ENCODE assay signal across 9 cellular contexts in the genomic region with DNA sequence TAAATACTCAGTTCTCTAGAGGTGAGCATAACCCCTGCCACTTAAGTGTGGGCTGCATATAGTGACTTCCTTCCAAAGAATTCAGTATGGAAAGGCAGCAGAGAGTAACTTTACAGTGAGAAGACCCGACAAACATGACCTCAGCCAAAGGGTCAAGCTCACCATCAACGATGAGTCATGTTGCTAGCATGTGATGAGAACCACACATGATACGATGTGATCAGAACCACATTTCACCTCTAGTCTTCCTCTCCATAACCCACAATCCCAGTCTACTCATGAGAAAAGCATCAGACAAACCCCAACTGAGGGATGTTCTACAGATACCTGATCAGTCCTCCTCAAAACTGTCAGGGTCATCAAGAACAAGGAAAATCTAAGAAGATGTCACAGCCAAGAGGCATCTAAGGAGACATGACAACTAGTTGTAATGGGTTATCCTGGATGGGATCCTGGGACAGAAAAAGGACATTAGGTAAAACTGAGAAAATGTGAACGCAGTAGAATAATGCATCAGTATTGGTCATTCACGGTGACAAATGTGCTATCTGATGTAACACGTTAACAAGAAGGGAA. TPM values are rescaled to one million over a fixed set of nuclear protein-coding genes. Genes with fewer than 3 reads are reported as not detected.
DNase-seq lines count a peak whose midpoint lies in the region; ATAC-seq and TF ChIP-seq lines count a peak whose summit lies in the region.
"Had no signal": no experiment of that assay in that cellular context is flagged by ENCODE, and none has a peak within 500 bp of the region (broad histone marks: within the 10 kb centered on the region; RNA-seq: fewer than 3 reads in every experiment).

No MANE protein-coding gene starts in this region.

- no peaks in the 10 kb centered on the region for H3K27me3 ChIP-seq in GM23248 (replicated peaks; ENCODE audit: insufficient read depth)
- no peaks in the 10 kb centered on the region for H3K27me3 ChIP-seq in esophagus muscularis mucosa

- TF ChIP-seq POLR2A in esophagus muscularis mucosa (IDR thresholded peaks at IDR 0.05; ENCODE audit: low read depth) = no peak

- DNase-seq in A172 (ENCODE audit: low spot score) (peak; percentile 80), GM23248 (peak; percentile 93), SW 1271 (lab: John Stamatoyannopoulos, UW) (peak; percentile 16 to 19), fibroblast of pulmonary artery (ENCODE audit: low read depth) (peak; percentile 70), pons (ENCODE audit: low spot score) (no peak), esophagus muscularis mucosa (ENCODE audit: extremely low spot score) (no peak)
- no peak for DNase-seq in stimulated activated CD4-positive, alpha-beta T cell treated with anti-CD3 and anti-CD28 coated beads, Interleukin-12 subunit alpha, Interleukin-12 subunit beta, amount 100 ng/mL, for 4 hours
- DNase-seq: NCI-H2029 treated with DMSO at 0.1 percent for 48 hours had no signal

- H3K4me2 ChIP-seq in GM23248 (ENCODE audit: unreplicated experiment) = peak overlapping the region; percentile 24

- no peak for TF ChIP-seq EP300 in esophagus muscularis mucosa (IDR thresholded peaks at IDR 0.05)

- in situ Hi-C loops in GM23248 (cut with MboI) = no loop called here

- H3F3A ChIP-seq in GM23248 (ENCODE audit: insufficient read depth) = peaks cover 34% of the 10 kb centered on the region

- H3K9me3 ChIP-seq in GM23248 (ENCODE audit: low read depth) = no peaks in the 10 kb centered on the region
- no peaks in the 10 kb centered on the region for H3K9me3 ChIP-seq in esophagus muscularis mucosa

- H3K27ac ChIP-seq in GM23248 = peak overlapping the region; percentile 79
- no peak overlapping the region for H3K27ac ChIP-seq in esophagus muscularis mucosa (replicated peaks in 1 of 4)

- H2AFZ ChIP-seq in GM23248 = no peak overlapping the region

- H4K20me1 ChIP-seq in GM23248 (ENCODE audit: insufficient read depth) = no peaks in the 10 kb centered on the region

- H3K4me1 ChIP-seq in GM23248 (ENCODE audit: insufficient read depth) = peaks cover 41% of the 10 kb centered on the region
- peaks cover 52 to 67% (median 62%) of the 10 kb centered on the region in 4 donors for H3K4me1 ChIP-seq in esophagus muscularis mucosa

- H3K4me3 ChIP-seq in GM23248 (no peak overlapping the region), fibroblast of pulmonary artery (replicated peaks; ENCODE audit: low read depth, low read length) (no peak overlapping the region), esophagus muscularis mucosa (no peak overlapping the region)

- intact Hi-C loops in esophagus muscularis mucosa (cut with DNase I) = no loop called here

- ATAC-seq in GM18511 (IDR thresholded peaks at IDR 0.05; ENCODE audit: unreplicated experiment) = no peak

- H3K79me2 ChIP-seq in GM23248 (ENCODE audit: insufficient read depth) = no peaks in the 10 kb centered on the region

- 34 to 35% methylated on average over 6 of the region's 6 CpGs for WGBS in GM23248 (ENCODE audit: low coverage in 1 of 2, low lambda C conversion rate in 2 of 2, missing lambda C conversion rate in 2 of 2), 2 experiments
- WGBS in esophagus muscularis mucosa = 76% methylated on average over 6 of the region's 6 CpGs

- H3K9me2 ChIP-seq in GM23248 (ENCODE audit: insufficient read depth) = no peaks in the 10 kb centered on the region

- H3K9ac ChIP-seq in GM23248 = peak overlapping the region; percentile 29; the same call in 1 of the 2 replicates

- H3K36me3 ChIP-seq in GM23248 (ENCODE audit: low read depth) (no peaks in the 10 kb centered on the region), esophagus muscularis mucosa (peaks cover 0 to 33% (median 16%) of the 10 kb centered on the region in 4 donors)

- TF ChIP-seq CTCF in fibroblast of pulmonary artery (IDR thresholded peaks at IDR 0.05; ENCODE audit: low read length, missing control alignments) = no peak
- no peak for TF ChIP-seq CTCF in esophagus muscularis mucosa (IDR thresholded peaks at IDR 0.05)

RNA-seq across cellular contexts. Expression of a gene that starts 28.2 kb away (rescaled TPM):
- total RNA-seq in A172 (2014; rRNA removed; shearing (Covaris generic)) = 296 and 324 TPM in 2 replicates
- 477 and 510 TPM in 2 replicates for total RNA-seq in GM23248 (2014; rRNA removed; shearing (Covaris generic))
- 362 and 387 TPM in 2 replicates for polyA plus RNA-seq in GM23248 (2016; fragmentation: Nextera tagmentation; extraction: Ambion mirVana)
- 100 to 1,000 TPM in 1 of 4 donors, 10 to 100 TPM in 3; 67.7 to 110 (median 89.6) TPM for total RNA-seq in esophagus muscularis mucosa

RNA-seq across cellular contexts. Expression of a gene that starts 43.2 kb away (rescaled TPM):
- total RNA-seq in A172 (2014; rRNA removed; shearing (Covaris generic)) = 169 and 205 TPM in 2 replicates
- 45.0 and 62.0 TPM in 2 replicates for total RNA-seq in GM23248 (2014; rRNA removed; shearing (Covaris generic))
- 54.4 and 59.1 TPM in 2 replicates for polyA plus RNA-seq in GM23248 (2016; fragmentation: Nextera tagmentation; extraction: Ambion mirVana)
- 10 to 100 TPM; 21.4 to 28.9 (median 23.8) TPM for total RNA-seq in esophagus muscularis mucosa

Comparison
In these comparisons a context has a peak if more than half of its experiments do, and no peak if none do; other contexts are left out.
1. DNase-seq: peak in A172 (single experiment), GM23248 (single experiment), SW 1271 (2 of 2) and fibroblast of pulmonary artery (single experiment); none in pons (single experiment), esophagus muscularis mucosa (single experiment) and stimulated activated CD4-positive, alpha-beta T cell treated with anti-CD3 and anti-CD28 coated beads, Interleukin-12 subunit alpha, Interleukin-12 subunit beta, amount 100 ng/mL, for 4 hours (single experiment).